ENCODE assay signal across 1 cellular context in genomic region chrX:49171752-49172279, GRCh38.
TF ChIP-seq lines count a peak whose summit lies in the region.

PLP2 (plus strand) TSS chrX:49171898; CDS start chrX:49172001, 103 bp downstream.

TF ChIP-seq in K562, 482 proteins besides CTCF, POLR2A, EP300 and RAD21 (continued from another document and continues in another):
- peak in 1 of 3 experiments; percentile 26 for TF ChIP-seq YY1 (IDR thresholded peaks at IDR 0.05; ENCODE audit: borderline replicate concordance in 1 of 3, control insufficient read depth in 1 of 3, extremely low read depth in 1 of 3, insufficient read depth in 3 of 3, insufficient read length in 1 of 3, insufficient replicate concordance in 2 of 3, low read depth in 1 of 3, low read length in 2 of 3)
- no peak for TF ChIP-seq TRIM28 (IDR thresholded peaks at IDR 0.05)
- TF ChIP-seq EP400 (IDR thresholded peaks at IDR 0.05): peak; percentile 34; the same call in 1 of the 2 replicates
- peak; percentile 34; the same call in 1 of the 2 replicates for TF ChIP-seq PHF8 (IDR thresholded peaks at IDR 0.05; ENCODE audit: borderline replicate concordance, low read length)
- TF ChIP-seq PTBP1 (IDR thresholded peaks at IDR 0.05; ENCODE audit: low read depth, low read length): no peak
- TF ChIP-seq TCF3 (CRISPR knock-in tag; IDR thresholded peaks at IDR 0.05): 0 out of 2 replicates have a peak, but pooled peaks have one; percentile 22
- no peak for TF ChIP-seq SRSF9 (IDR thresholded peaks at IDR 0.05; ENCODE audit: borderline replicate concordance, low read depth, low read length)
- TF ChIP-seq HBP1 (CRISPR knock-in tag; IDR thresholded peaks at IDR 0.05): no peak
- no peak for TF ChIP-seq ZNF384 (IDR thresholded peaks at IDR 0.05; ENCODE audit: low read depth, low read length)
- TF ChIP-seq CCNT2 (IDR thresholded peaks at IDR 0.05; ENCODE audit: borderline replicate concordance, extremely low read depth, insufficient read length, low read depth, low read length): peak; percentile 16
- TF ChIP-seq RBFOX2 (IDR thresholded peaks at IDR 0.05; ENCODE audit: low read depth, low read length): peak; percentile 84
- TF ChIP-seq KLF16 (IDR thresholded peaks at IDR 0.05): no peak
- no peak for TF ChIP-seq CLOCK (CRISPR knock-in tag; IDR thresholded peaks at IDR 0.05; ENCODE audit: borderline replicate concordance)
- 0 out of 2 replicates have a peak, but pooled peaks have one; percentile 23 for TF ChIP-seq PML (IDR thresholded peaks at IDR 0.05; ENCODE audit: low read length)
- no peak for TF ChIP-seq SNIP1 (IDR thresholded peaks at IDR 0.05; ENCODE audit: low read depth)
- TF ChIP-seq HINFP (tag; conservative IDR thresholded peaks at IDR 0.05; ENCODE audit: low read depth): no peak
- TF ChIP-seq MTA2 (IDR thresholded peaks at IDR 0.05; ENCODE audit: low read depth): no peak
- 0 out of 4 replicates have a peak, but pooled peaks of 1 of the 2 experiments have one; percentile 29 for TF ChIP-seq HDAC1 (IDR thresholded peaks at IDR 0.05)
- TF ChIP-seq POLR2B (IDR thresholded peaks at IDR 0.05; ENCODE audit: low read depth, partially characterized antibody): peak; percentile 59
- no peak for TF ChIP-seq NONO (IDR thresholded peaks at IDR 0.05; ENCODE audit: low read depth in 2 of 2, low read length in 1 of 2)
- TF ChIP-seq POLR2G (IDR thresholded peaks at IDR 0.05; ENCODE audit: low read depth, low read length): peak; percentile 86
- no peak for TF ChIP-seq CHD7 (IDR thresholded peaks at IDR 0.05; ENCODE audit: low read depth, low read length)
- 0 out of 2 replicates have a peak, but pooled peaks have one; percentile 17 for TF ChIP-seq MTA3 (IDR thresholded peaks at IDR 0.05; ENCODE audit: borderline replicate concordance)
- TF ChIP-seq MEF2D (tag; conservative IDR thresholded peaks at IDR 0.05; ENCODE audit: low read depth): no peak
- TF ChIP-seq ZBTB11 (CRISPR knock-in tag; IDR thresholded peaks at IDR 0.05): 0 out of 6 replicates have a peak, but pooled peaks of 1 of the 3 experiments have one; percentile 28
- TF ChIP-seq PREB (CRISPR knock-in tag; IDR thresholded peaks at IDR 0.05): no peak
- TF ChIP-seq MAX (CRISPR knock-in tag; IDR thresholded peaks at IDR 0.05): no peak
- TF ChIP-seq TFAP4 (CRISPR knock-in tag; IDR thresholded peaks at IDR 0.05; ENCODE audit: borderline replicate concordance): peak; percentile 84
- no peak for TF ChIP-seq ZNF197 (CRISPR knock-in tag; IDR thresholded peaks at IDR 0.05; ENCODE audit: low read depth)
- no peak for TF ChIP-seq NR4A1 (CRISPR knock-in tag; IDR thresholded peaks at IDR 0.05)
- TF ChIP-seq NR4A1 (tag; IDR thresholded peaks at IDR 0.05): no peak
- no peak for TF ChIP-seq ZNF274 (IDR thresholded peaks at IDR 0.05; ENCODE audit: borderline replicate concordance, low read depth, low read length)
- TF ChIP-seq GABPA (tag; conservative IDR thresholded peaks at IDR 0.05; ENCODE audit: low read depth): peak; percentile 21; the same call in 1 of the 2 replicates
- TF ChIP-seq NFIC (IDR thresholded peaks at IDR 0.05): no peak
